In genomic region chr1:211328084-211328694, GRCh38 we compare ENCODE assay signal across 9 cellular contexts. TPM values are rescaled to one million over a fixed set of nuclear protein-coding genes. Genes with fewer than 3 reads are reported as not detected.
DNase-seq lines count a peak whose midpoint lies in the region; ATAC-seq, FAIRE-seq and TF ChIP-seq lines count a peak whose summit lies in the region.
"Had no signal": no experiment of that assay in that cellular context is flagged by ENCODE, and none has a peak within 500 bp of the region (broad histone marks: within the 10 kb centered on the region; RNA-seq: fewer than 3 reads in every experiment).

No MANE protein-coding gene starts in this region.

- no peaks in the 10 kb centered on the region for H3K9me3 Mint-ChIP-seq in activated CD4-positive, alpha-beta T cell treated with anti-CD3 and anti-CD28 coated beads, Interleukin-2, amount 10 ng/mL, durations not matched to agents 7 days and 5 days

- CTCF ChIA-PET in activated CD4-positive, alpha-beta T cell treated with anti-CD3 and anti-CD28 coated beads, Interleukin-2, amount 10 ng/mL, durations not matched to agents 7 days and 5 days (lab: Charles Lee): interaction anchor here (1.1 to 5.5 kb wide), 9 partner anchors 8 to 186 kb away, joined by 3 to 37 read pairs (median 4); no protein-coding TSS in a partner anchor

- FAIRE-seq in H54 (lab: Jason Lieb, UNC): no peak

- peak overlapping the region; percentile 94 for H3K27ac Mint-ChIP-seq in activated CD4-positive, alpha-beta T cell treated with anti-CD3 and anti-CD28 coated beads, Interleukin-2, amount 10 ng/mL, durations not matched to agents 7 days and 5 days
- peak overlapping the region; percentile 98 for H3K27ac Mint-ChIP-seq in T-helper 17 cell

- H3K36me3 ChIP-seq in iPS-20b (ENCODE audit: insufficient read depth, low read depth, low read length) (no peaks in the 10 kb centered on the region), testis (ENCODE audit: low read depth, missing control alignments) (no peaks in the 10 kb centered on the region)
- H3K36me3 ChIP-seq: thyroid gland had no signal

- no peak for TF ChIP-seq CTCF in testis (IDR thresholded peaks at IDR 0.05)

- peaks cover 76% of the 10 kb centered on the region for H3K4me1 Mint-ChIP-seq in activated CD4-positive, alpha-beta T cell treated with anti-CD3 and anti-CD28 coated beads, Interleukin-2, amount 10 ng/mL, durations not matched to agents 7 days and 5 days
- H3K4me1 Mint-ChIP-seq in T-helper 17 cell: peaks cover 73% of the 10 kb centered on the region

- 72% methylated on average over 11 of the region's 11 CpGs for WGBS in testis, 2 donors

- intact Hi-C loops in testis (cut with DNase I; ENCODE audit: low total_unique reads): no loop called here

- peaks cover 26% of the 10 kb centered on the region for H3K27me3 ChIP-seq in iPS-20b (ENCODE audit: insufficient read depth, low read length)
- no peaks in the 10 kb centered on the region for H3K27me3 ChIP-seq in testis
- H3K27me3 ChIP-seq: thyroid gland had no signal

- peaks cover 37% of the 10 kb centered on the region for H3K36me3 Mint-ChIP-seq in activated CD4-positive, alpha-beta T cell treated with anti-CD3 and anti-CD28 coated beads, Interleukin-2, amount 10 ng/mL, durations not matched to agents 7 days and 5 days (ENCODE audit: low read depth)
- no peaks in the 10 kb centered on the region for H3K36me3 Mint-ChIP-seq in T-helper 17 cell (ENCODE audit: low read depth)

- peak overlapping the region; percentile 73 for H3K4me3 ChIP-seq in iPS-20b (ENCODE audit: low read length)
- peak overlapping the region in 1 of 2 donors; percentile 84 for H3K4me3 ChIP-seq in testis

- H3K9ac ChIP-seq in iPS-20b (ENCODE audit: low read depth, low read length): peak overlapping the region; percentile 75; the same call in 1 of the 2 replicates

- DNase-seq in activated CD4-positive, alpha-beta T cell treated with anti-CD3 and anti-CD28 coated beads, Interleukin-2, amount 10 ng/mL, durations not matched to agents 7 days and 5 days: no peak
- DNase-seq in activated CD4-positive, alpha-beta T cell treated with anti-CD3 and anti-CD28 coated beads, Interleukin-2, amount 50 U/mL, for 4 hours: no peak
- no peak for DNase-seq in T-helper 17 cell
- no peak for DNase-seq in testis
- no peak for DNase-seq in anterior cingulate cortex (lab: John Stamatoyannopoulos, UW)
- DNase-seq in H54 (ENCODE audit: insufficient read length, low spot score): no peak
- no peak for DNase-seq in NOMO-1 treated with dmso at 0.1 percent for 144 hours (lab: John Stamatoyannopoulos, UW; ENCODE audit: unreplicated experiment)
- DNase-seq: thyroid gland had no signal

- TF ChIP-seq POLR2A in testis (IDR thresholded peaks at IDR 0.05) (no peak), H54 (IDR thresholded peaks at IDR 0.05; ENCODE audit: low read depth, low read length) (no peak)

- H3K9me3 ChIP-seq in T-helper 17 cell (ENCODE audit: control insufficient read depth, low read length, poor library complexity, severe bottlenecking): no peaks in the 10 kb centered on the region
- H3K9me3 ChIP-seq in iPS-20b (ENCODE audit: insufficient read depth, low read depth, low read length): no peaks in the 10 kb centered on the region
- no peaks in the 10 kb centered on the region for H3K9me3 ChIP-seq in testis
- H3K9me3 ChIP-seq: thyroid gland had no signal

- no peak for ATAC-seq in T-helper 17 cell

- no peaks in the 10 kb centered on the region for H3K27me3 Mint-ChIP-seq in activated CD4-positive, alpha-beta T cell treated with anti-CD3 and anti-CD28 coated beads, Interleukin-2, amount 10 ng/mL, durations not matched to agents 7 days and 5 days
- H3K27me3 Mint-ChIP-seq in T-helper 17 cell: no peaks in the 10 kb centered on the region

- POLR2A ChIA-PET in activated CD4-positive, alpha-beta T cell treated with anti-CD3 and anti-CD28 coated beads, Interleukin-2, amount 10 ng/mL, durations not matched to agents 7 days and 5 days (lab: Charles Lee): no interaction called here

- H3K4me3 Mint-ChIP-seq in activated CD4-positive, alpha-beta T cell treated with anti-CD3 and anti-CD28 coated beads, Interleukin-2, amount 10 ng/mL, durations not matched to agents 7 days and 5 days: peak overlapping the region; percentile 88
- H3K4me3 Mint-ChIP-seq in T-helper 17 cell: peak overlapping the region; percentile 96

- no peak overlapping the region for H3K27ac ChIP-seq in iPS-20b (ENCODE audit: low read length)
- H3K27ac ChIP-seq in testis: peak overlapping the region; percentile 77 to 91

- H3K4me1 ChIP-seq in iPS-20b (ENCODE audit: insufficient read depth, low read length) (peaks cover 31% of the 10 kb centered on the region), testis (peaks cover 36% of the 10 kb centered on the region)
- H3K4me1 ChIP-seq: thyroid gland had no signal

RNA-seq across cellular contexts. Expression of gene TRAF5, which starts 1.6 kb away (rescaled TPM):
- 10 to 100 TPM; 64.5 to 65.6 TPM for total RNA-seq in activated CD4-positive, alpha-beta T cell treated with anti-CD3 and anti-CD28 coated beads, Interleukin-2, amount 10 ng/mL, durations not matched to agents 7 days and 5 days
- 10 to 100 TPM; 52.3 to 59.9 TPM for total RNA-seq in T-helper 17 cell
- 10 to 100 TPM; 20.3 to 22.2 TPM for total RNA-seq in testis
- 25.1 TPM for polyA plus RNA-seq in testis (ENCODE audit: insufficient read depth, low read depth, low replicate concordance)
